In the genomic region with DNA sequence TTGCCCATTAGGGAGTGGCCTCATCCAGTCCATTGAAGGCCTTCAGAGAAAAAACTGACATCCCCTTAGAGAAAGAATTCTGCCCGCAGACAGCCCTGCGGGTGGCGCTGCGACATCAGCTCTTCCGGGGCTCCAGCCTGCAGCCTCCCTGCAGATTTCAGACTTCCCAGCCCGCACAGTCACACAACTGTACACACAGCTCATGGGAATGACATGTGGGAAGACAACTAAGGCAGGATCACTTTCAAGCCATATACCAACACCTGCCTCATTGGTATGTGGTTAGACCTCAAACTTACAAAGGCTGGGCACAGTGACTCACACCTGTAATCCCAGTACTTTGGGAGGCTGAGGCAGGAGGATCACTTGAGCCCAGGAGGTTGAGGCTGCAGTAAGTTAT, we compare ENCODE assay signal across 2 cellular contexts.
TF ChIP-seq lines count a peak whose summit lies in the region.

No MANE protein-coding gene starts in this region.

TF ChIP-seq in Ishikawa, 13 proteins besides CTCF, POLR2A, EP300 and RAD21 (continued from another document):
- TF ChIP-seq, protein P1, sequence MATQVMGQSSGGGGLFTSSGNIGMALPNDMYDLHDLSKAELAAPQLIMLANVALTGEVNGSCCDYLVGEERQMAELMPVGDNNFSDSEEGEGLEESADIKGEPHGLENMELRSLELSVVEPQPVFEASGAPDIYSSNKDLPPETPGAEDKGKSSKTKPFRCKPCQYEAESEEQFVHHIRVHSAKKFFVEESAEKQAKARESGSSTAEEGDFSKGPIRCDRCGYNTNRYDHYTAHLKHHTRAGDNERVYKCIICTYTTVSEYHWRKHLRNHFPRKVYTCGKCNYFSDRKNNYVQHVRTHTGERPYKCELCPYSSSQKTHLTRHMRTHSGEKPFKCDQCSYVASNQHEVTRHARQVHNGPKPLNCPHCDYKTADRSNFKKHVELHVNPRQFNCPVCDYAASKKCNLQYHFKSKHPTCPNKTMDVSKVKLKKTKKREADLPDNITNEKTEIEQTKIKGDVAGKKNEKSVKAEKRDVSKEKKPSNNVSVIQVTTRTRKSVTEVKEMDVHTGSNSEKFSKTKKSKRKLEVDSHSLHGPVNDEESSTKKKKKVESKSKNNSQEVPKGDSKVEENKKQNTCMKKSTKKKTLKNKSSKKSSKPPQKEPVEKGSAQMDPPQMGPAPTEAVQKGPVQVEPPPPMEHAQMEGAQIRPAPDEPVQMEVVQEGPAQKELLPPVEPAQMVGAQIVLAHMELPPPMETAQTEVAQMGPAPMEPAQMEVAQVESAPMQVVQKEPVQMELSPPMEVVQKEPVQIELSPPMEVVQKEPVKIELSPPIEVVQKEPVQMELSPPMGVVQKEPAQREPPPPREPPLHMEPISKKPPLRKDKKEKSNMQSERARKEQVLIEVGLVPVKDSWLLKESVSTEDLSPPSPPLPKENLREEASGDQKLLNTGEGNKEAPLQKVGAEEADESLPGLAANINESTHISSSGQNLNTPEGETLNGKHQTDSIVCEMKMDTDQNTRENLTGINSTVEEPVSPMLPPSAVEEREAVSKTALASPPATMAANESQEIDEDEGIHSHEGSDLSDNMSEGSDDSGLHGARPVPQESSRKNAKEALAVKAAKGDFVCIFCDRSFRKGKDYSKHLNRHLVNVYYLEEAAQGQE (IDR thresholded peaks at IDR 0.05; ENCODE audit: low read depth), result no peak
- TF ChIP-seq FOXM1 (IDR thresholded peaks at IDR 0.05; ENCODE audit: borderline replicate concordance, low read depth), result no peak
- no peak for TF ChIP-seq ZBTB7A (IDR thresholded peaks at IDR 0.05; ENCODE audit: low read depth)
- TF ChIP-seq, protein P2, sequence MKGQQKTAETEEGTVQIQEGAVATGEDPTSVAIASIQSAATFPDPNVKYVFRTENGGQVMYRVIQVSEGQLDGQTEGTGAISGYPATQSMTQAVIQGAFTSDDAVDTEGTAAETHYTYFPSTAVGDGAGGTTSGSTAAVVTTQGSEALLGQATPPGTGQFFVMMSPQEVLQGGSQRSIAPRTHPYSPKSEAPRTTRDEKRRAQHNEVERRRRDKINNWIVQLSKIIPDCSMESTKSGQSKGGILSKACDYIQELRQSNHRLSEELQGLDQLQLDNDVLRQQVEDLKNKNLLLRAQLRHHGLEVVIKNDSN (IDR thresholded peaks at IDR 0.05), result no peak
- TF ChIP-seq TAF1 (IDR thresholded peaks at IDR 0.05; ENCODE audit: low read depth), result no peak
- TF ChIP-seq CEBPB (IDR thresholded peaks at IDR 0.05), result no peak
- TF ChIP-seq, protein P3, sequence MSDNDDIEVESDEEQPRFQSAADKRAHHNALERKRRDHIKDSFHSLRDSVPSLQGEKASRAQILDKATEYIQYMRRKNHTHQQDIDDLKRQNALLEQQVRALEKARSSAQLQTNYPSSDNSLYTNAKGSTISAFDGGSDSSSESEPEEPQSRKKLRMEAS (IDR thresholded peaks at IDR 0.05), result no peak
- no peak for TF ChIP-seq TCF12 (IDR thresholded peaks at IDR 0.05; ENCODE audit: low read depth)
- no peak for TF ChIP-seq TEAD4 (IDR thresholded peaks at IDR 0.05)

TF ChIP-seq in GM12878, 131 proteins besides CTCF, POLR2A, EP300 and RAD21 (continued from another document):
- TF ChIP-seq MEF2B (IDR thresholded peaks at IDR 0.05; ENCODE audit: partially characterized antibody, poor library complexity, severe bottlenecking) (no peak), NR2C1 (IDR thresholded peaks at IDR 0.05) (no peak), BACH1 (IDR thresholded peaks at IDR 0.05; ENCODE audit: borderline replicate concordance) (no peak), ASH2L (IDR thresholded peaks at IDR 0.05; ENCODE audit: borderline replicate concordance, low read depth) (no peak), TCF3 (IDR thresholded peaks at IDR 0.05; ENCODE audit: borderline replicate concordance, insufficient read depth, low read depth, low read length) (no peak), ESRRA (IDR thresholded peaks at IDR 0.05; ENCODE audit: low read length) (no peak), BRCA1 (IDR thresholded peaks at IDR 0.05; ENCODE audit: low read depth, low read length) (no peak), CEBPB (IDR thresholded peaks at IDR 0.05; ENCODE audit: borderline replicate concordance in 1 of 2, low read depth in 2 of 2, low read length in 2 of 2) (no peak), FOXK2 (IDR thresholded peaks at IDR 0.05) (no peak), KLF5 (IDR thresholded peaks at IDR 0.05; ENCODE audit: partially characterized antibody) (no peak), SUZ12 (IDR thresholded peaks at IDR 0.05; ENCODE audit: unreplicated experiment) (no peak), SIX5 (IDR thresholded peaks at IDR 0.05; ENCODE audit: low read depth, low read length, severe bottlenecking) (no peak), RBBP5 (conservative IDR thresholded peaks at IDR 0.05) (no peak), CBX5 (IDR thresholded peaks at IDR 0.05; ENCODE audit: low read depth) (no peak), CREB1 (IDR thresholded peaks at IDR 0.05; ENCODE audit: low read depth) (no peak), ZNF274 (IDR thresholded peaks at IDR 0.05; ENCODE audit: insufficient read depth, insufficient read length) (no peak)
TF ChIP-seq in GM12878: peak in this region for 0.
